Comparison of ENCODE assay signal across 8 cellular contexts in the genomic region with DNA sequence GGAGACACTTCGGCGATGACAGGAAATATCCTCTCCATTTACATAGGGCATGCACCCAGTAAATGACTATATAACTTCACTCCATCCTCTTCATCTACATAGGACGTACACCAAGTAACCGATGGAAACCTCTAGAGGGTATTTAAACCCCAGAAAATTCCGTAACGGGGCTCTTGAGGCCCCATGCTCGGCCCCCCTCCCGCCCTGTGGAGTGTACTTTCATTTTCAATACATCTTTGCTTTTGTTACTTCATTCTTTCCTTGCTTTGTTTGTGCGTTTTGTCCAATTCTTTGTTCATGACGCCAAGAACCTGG.
DNase-seq lines count a peak whose midpoint lies in the region; ATAC-seq and FAIRE-seq lines count a peak whose summit lies in the region.

No MANE protein-coding gene starts in this region.

- DNase-seq in GM19239 (ENCODE audit: insufficient read length, low spot score) (no peak), SK-N-MC (ENCODE audit: low read depth, low spot score) (no peak), fibroblast of peridontal ligament (ENCODE audit: extremely low read depth) (peak; percentile 25), skeletal muscle cell (ENCODE audit: low read depth) (no peak), SKM-1 (lab: John Stamatoyannopoulos, UW; ENCODE audit: unreplicated experiment) (no peak), AML-193 (lab: John Stamatoyannopoulos, UW) (no peak)

- no peak for ATAC-seq in GM21423 (IDR thresholded peaks at IDR 0.05; ENCODE audit: unreplicated experiment)
- no peak for ATAC-seq in GM18868 (IDR thresholded peaks at IDR 0.05; ENCODE audit: unreplicated experiment)

- FAIRE-seq in GM19239 (lab: Jason Lieb, UNC), result peak; percentile 31

- H3K27ac ChIP-seq in SK-N-MC, result no peak overlapping the region

- peak overlapping the region; percentile 68 for H3K4me3 ChIP-seq in SK-N-MC
- peak overlapping the region; percentile 60 for H3K4me3 ChIP-seq in skeletal muscle cell (ENCODE audit: low read depth, low read length)

- no peaks in the 10 kb centered on the region for H3K36me3 ChIP-seq in SK-N-MC (ENCODE audit: insufficient read depth, low read length)

- no peaks in the 10 kb centered on the region for H3K9me3 ChIP-seq in SK-N-MC (ENCODE audit: low read depth, low read length)

- H3K9ac ChIP-seq in SK-N-MC (ENCODE audit: insufficient read length), result no peak overlapping the region
